In the genomic region with DNA sequence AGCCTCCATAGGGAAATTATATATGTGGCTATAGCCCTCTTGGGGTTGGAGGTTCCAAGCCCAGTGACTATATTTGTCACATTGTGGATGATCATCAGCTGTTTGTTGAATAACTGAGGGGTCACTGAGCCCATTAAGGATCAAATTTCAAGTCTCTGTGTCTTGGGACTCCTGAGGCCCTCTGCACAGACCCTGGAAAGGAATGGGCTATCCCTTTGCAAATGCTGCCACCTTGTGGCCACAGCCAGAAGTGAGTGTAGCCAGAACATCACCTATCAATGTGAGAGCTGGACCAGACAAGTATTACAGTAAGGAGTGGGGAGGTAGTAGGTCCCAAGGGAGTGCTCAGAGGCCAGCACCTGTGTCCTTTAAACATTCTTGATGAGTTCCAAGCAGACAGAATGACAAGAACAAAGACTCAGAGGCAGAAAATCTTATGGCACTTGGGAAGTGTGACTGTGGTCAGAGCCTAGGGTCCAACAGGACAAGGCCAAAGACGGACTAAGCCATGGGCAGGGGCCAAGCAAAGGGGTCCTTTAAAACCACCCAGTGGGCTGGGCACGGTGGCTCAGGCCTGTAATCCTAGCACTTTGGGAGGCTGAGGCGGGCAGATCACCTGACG, we compare ENCODE assay signal across 8 cellular contexts. TPM values are rescaled to one million over a fixed set of nuclear protein-coding genes. Genes with fewer than 3 reads are reported as not detected.
A peak's percentile ranks its signal among the peaks of the same experiment; 100 is the strongest.
DNase-seq lines count a peak whose midpoint lies in the region; ATAC-seq and TF ChIP-seq lines count a peak whose summit lies in the region.

No MANE protein-coding gene starts in this region.

- no peak overlapping the region for H3K4me2 ChIP-seq in PC-9

- H3F3A ChIP-seq in PC-9 (ENCODE audit: insufficient read depth, low read depth), result no peaks in the 10 kb centered on the region

- no peaks in the 10 kb centered on the region for H3K36me3 Mint-ChIP-seq in activated T-cell treated with anti-CD3 and anti-CD28 coated beads, Interleukin-2, amount 50 U/mL, for 4 hours (ENCODE audit: insufficient read depth)
- no peaks in the 10 kb centered on the region for H3K36me3 Mint-ChIP-seq in neural crest cell (ENCODE audit: low read depth)

- H3K9me2 ChIP-seq in PC-9 (ENCODE audit: insufficient read depth), result no peaks in the 10 kb centered on the region

- intact Hi-C loops in PC-9 (cut with micrococcal nuclease; ENCODE audit: unreplicated experiment), result loop anchor here (2.0 to 10.0 kb wide), 3 partner anchors 101 to 349 kb away; no protein-coding TSS in a partner anchor

- H3K36me3 ChIP-seq in PC-9 (ENCODE audit: low read depth), result no peaks in the 10 kb centered on the region

- peaks cover 3% of the 10 kb centered on the region for H3K27me3 Mint-ChIP-seq in activated T-cell treated with anti-CD3 and anti-CD28 coated beads, Interleukin-2, amount 50 U/mL, for 4 hours (ENCODE audit: low read depth)
- H3K27me3 Mint-ChIP-seq in neural crest cell (ENCODE audit: low read depth), result peaks cover 9% of the 10 kb centered on the region

- no TSS peak for BruUV-seq in PC-9 (replicated peaks; lab: Mats Ljungman, UMichigan)

- ATAC-seq in GM19025 (IDR thresholded peaks at IDR 0.05; ENCODE audit: low read depth, unreplicated experiment), result peak; percentile 61
- peak; percentile 93 to 98 for ATAC-seq in activated T-cell treated with anti-CD3 and anti-CD28 coated beads, Interleukin-2, amount 50 U/mL, for 4 hours

- H3K4me1 ChIP-seq in PC-9 (replicated peaks; ENCODE audit: insufficient read depth), result no peaks in the 10 kb centered on the region

- CTCF ChIA-PET in PC-9 (lab: Charles Lee), result interaction anchor here (0.7 to 1.2 kb wide), 3 partner anchors 35 to 173 kb away, joined by 3 to 5 read pairs (median 3); no protein-coding TSS in a partner anchor

- DNase-seq in AG09319 (ENCODE audit: extremely low read depth, low read depth) (peak; percentile 19), KBM-7 (peak; percentile 85), PC-9 (peak; percentile 37 to 63), fibroblast of mammary gland (ENCODE audit: low read depth) (peak; percentile 69), neural crest cell (ENCODE audit: low read depth, low spot score) (peak; percentile 96), substantia nigra (lab: John Stamatoyannopoulos, UW) (peak in 45 of 49 donors; percentile 16 to 91 (median 71))
- DNase-seq in activated T-cell treated with anti-CD3 and anti-CD28 coated beads, Interleukin-2, amount 50 U/mL, for 4 hours, result peak; percentile 80

- no peaks in the 10 kb centered on the region for H4K20me1 ChIP-seq in PC-9 (ENCODE audit: insufficient read depth)

- H3K27ac Mint-ChIP-seq in neural crest cell (ENCODE audit: unreplicated experiment), result no peak overlapping the region

- H3K79me2 ChIP-seq in PC-9 (ENCODE audit: low read depth), result no peaks in the 10 kb centered on the region

- no peak overlapping the region for H2AFZ ChIP-seq in PC-9

- H3K27me3 ChIP-seq in PC-9 (ENCODE audit: insufficient read depth, low read depth), result no peaks in the 10 kb centered on the region

- H3K4me3 ChIP-seq in PC-9, result no peak overlapping the region
- H3K4me3 ChIP-seq in fibroblast of mammary gland (ENCODE audit: control insufficient read depth, low read depth, low read length), result no peak overlapping the region

- no peak overlapping the region for H3K4me3 Mint-ChIP-seq in activated T-cell treated with anti-CD3 and anti-CD28 coated beads, Interleukin-2, amount 50 U/mL, for 4 hours
- H3K4me3 Mint-ChIP-seq in neural crest cell, result no peak overlapping the region

- H3K9me3 ChIP-seq in PC-9 (ENCODE audit: insufficient read depth, low read depth), result no peaks in the 10 kb centered on the region

- TF ChIP-seq CTCF in AG09319 (IDR thresholded peaks at IDR 0.05; ENCODE audit: low read depth, low read length), result peak; percentile 90
- TF ChIP-seq CTCF in PC-9 (conservative IDR thresholded peaks at IDR 0.05), result peak; percentile 90
- peak; percentile 97 for TF ChIP-seq CTCF in fibroblast of mammary gland (conservative IDR thresholded peaks at IDR 0.05; ENCODE audit: control insufficient read depth, insufficient read depth, low read depth, low read length)
- TF ChIP-seq CTCF in neural crest cell (conservative IDR thresholded peaks at IDR 0.05), result peak; percentile 97

- no peaks in the 10 kb centered on the region for H3K9me3 Mint-ChIP-seq in activated T-cell treated with anti-CD3 and anti-CD28 coated beads, Interleukin-2, amount 50 U/mL, for 4 hours
- no peaks in the 10 kb centered on the region for H3K9me3 Mint-ChIP-seq in neural crest cell

- POLR2A ChIA-PET in PC-9 (lab: Charles Lee; ENCODE audit: unreplicated experiment), result no interaction called here

- H3K4me1 Mint-ChIP-seq in activated T-cell treated with anti-CD3 and anti-CD28 coated beads, Interleukin-2, amount 50 U/mL, for 4 hours (ENCODE audit: low read depth), result no peaks in the 10 kb centered on the region
- peaks cover 6% of the 10 kb centered on the region for H3K4me1 Mint-ChIP-seq in neural crest cell

- H3K27ac ChIP-seq in PC-9 (no peak overlapping the region), substantia nigra (ENCODE audit: low read depth, low read length, poor library complexity, severe bottlenecking) (no peak overlapping the region)

- in situ Hi-C loops in KBM-7 (cut with MboI; ENCODE audit: low pct_unique_long_range_greater_than_20kb, low sequenced_read_pairs), result no loop called here

RNA-seq across cellular contexts. Expression of a gene that starts 8.2 kb away (rescaled TPM):
- total RNA-seq in PC-9 (2021), result 15.6 and 19.4 TPM in 2 replicates
- 10 to 100 TPM; 26.6 to 30.2 (median 29.9) TPM for total RNA-seq in activated T-cell treated with anti-CD3 and anti-CD28 coated beads, Interleukin-2, amount 50 U/mL, for 4 hours
- 22.7 and 23.8 TPM in 2 replicates for total RNA-seq in neural crest cell

RNA-seq across cellular contexts. Expression of a gene that starts 14.2 kb away (rescaled TPM):
- not detected in 2 replicates for total RNA-seq in PC-9 (2021)
- under 1 TPM in 1 of 3 donors, not detected in 2; 0.18 TPM for total RNA-seq in activated T-cell treated with anti-CD3 and anti-CD28 coated beads, Interleukin-2, amount 50 U/mL, for 4 hours
- total RNA-seq in neural crest cell, result 112 and 115 TPM in 2 replicates

RNA-seq across cellular contexts. Expression of a gene that starts 16.6 kb away (rescaled TPM):
- total RNA-seq in PC-9 (2021) (47.5 and 57.5 TPM in 2 replicates), neural crest cell (92.1 and 102 TPM in 2 replicates)
- 10 to 100 TPM; 58.8 to 69.2 (median 64.2) TPM for total RNA-seq in activated T-cell treated with anti-CD3 and anti-CD28 coated beads, Interleukin-2, amount 50 U/mL, for 4 hours

RNA-seq across cellular contexts. Expression of a gene that starts 25.1 kb away (rescaled TPM):
- total RNA-seq in PC-9 (2021), result not detected in 2 replicates
- total RNA-seq in activated T-cell treated with anti-CD3 and anti-CD28 coated beads, Interleukin-2, amount 50 U/mL, for 4 hours, result not detected
- 0.68 TPM in 1 of 2 replicates, not detected in the other for total RNA-seq in neural crest cell

RNA-seq across cellular contexts. Expression of a gene that starts 33.9 kb away (rescaled TPM):
- total RNA-seq in PC-9 (2021), result 55.8 and 57.9 TPM in 2 replicates
- total RNA-seq in activated T-cell treated with anti-CD3 and anti-CD28 coated beads, Interleukin-2, amount 50 U/mL, for 4 hours, result 100 to 1,000 TPM; 120 to 128 (median 123) TPM
- 107 and 108 TPM in 2 replicates for total RNA-seq in neural crest cell

Comparison
In these comparisons a context has a peak if more than half of its experiments do, and no peak if none do; other contexts are left out.
1. DNase-seq: peak in every context shown above with its lines; median percentile 96 in neural crest cell; 85 in KBM-7; 80 in activated T-cell treated with anti-CD3 and anti-CD28 coated beads, Interleukin-2, amount 50 U/mL, for 4 hours; 71 in substantia nigra; 69 in fibroblast of mammary gland; 50 in PC-9; 19 in AG09319.
2. RNA of a gene that starts 14.2 kb away (total RNA-seq): 112 to 115 TPM in neural crest cell; not detected in PC-9 and 0.18 TPM in activated T-cell treated with anti-CD3 and anti-CD28 coated beads, Interleukin-2, amount 50 U/mL, for 4 hours; every median in the first group is over 10 times any median in the second.
3. Peak in every context shown above with its lines, with median percentiles within 50 percentile points of each other: CTCF ChIP-seq.